ENCODE assay signal across 23 cellular contexts in the genomic region with DNA sequence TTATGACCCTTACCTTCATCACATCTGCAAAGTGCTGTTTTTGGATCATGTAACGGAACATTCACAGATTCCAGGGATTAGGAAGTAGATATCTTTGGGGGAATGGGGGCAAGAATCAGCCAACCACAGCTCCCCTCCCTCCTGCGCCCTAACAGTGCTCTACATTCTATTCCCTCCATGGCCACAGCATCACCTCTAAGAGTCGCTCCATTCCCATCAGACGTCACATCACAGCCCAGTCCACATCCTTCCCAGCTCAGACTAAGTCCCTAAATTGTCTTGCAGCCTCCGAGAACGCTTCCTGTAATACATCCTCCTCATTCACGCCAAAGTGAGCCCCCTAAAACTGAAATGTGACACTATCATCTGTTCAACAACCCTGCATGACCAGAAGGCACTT. TPM values are rescaled to one million over a fixed set of nuclear protein-coding genes. Genes with fewer than 3 reads are reported as not detected.
"Had no signal": no experiment of that assay in that cellular context is flagged by ENCODE, and none has a peak within 500 bp of the region (broad histone marks: within the 10 kb centered on the region; RNA-seq: fewer than 3 reads in every experiment).

No MANE protein-coding gene starts in this region.

- H3K27ac ChIP-seq: body of pancreas, coronary artery, prostate gland, right lobe of liver, spleen, transverse colon had no signal

- H3K36me3 Mint-ChIP-seq: natural killer cell treated with Interleukin-12 subunit alpha and Interleukin-12 subunit beta and Interleukin-15 and Interleukin-18, amount 100 ng/mL, for 72 hours; stimulated activated naive B cell treated with anti-CD40 and anti-IgM and Interleukin-4, amounts not matched to agents 10 μg/mL and 1 μg/mL and 100 μg/mL, for 72 hours had no signal

- H3K9me3 Mint-ChIP-seq: activated B cell treated with CpG ODN at 0.5 μM for 24 hours; activated CD4-positive, alpha-beta T cell treated with anti-CD3 and anti-CD28 coated beads, Interleukin-2, amount 10 ng/mL, durations not matched to agents 7 days and 5 days; activated T-helper 2 cell treated with anti-CD3 and anti-CD28 coated beads, Interferon-gamma antibody, Interleukin-2, Interleukin-4, amounts not matched to agents 10 μg/mL and 5 μg/mL and 100 μg/mL, durations not matched to agents 14 hours and 24 hours and 36 hours; natural killer cell treated with Interleukin-12 subunit alpha and Interleukin-12 subunit beta and Interleukin-15 and Interleukin-18, amount 100 ng/mL, for 72 hours; stimulated activated naive B cell treated with anti-CD40 and anti-IgM and Interleukin-4, amounts not matched to agents 10 μg/mL and 1 μg/mL and 100 μg/mL, for 72 hours had no signal

- ATAC-seq: body of pancreas; left lobe of liver; natural killer cell treated with Interleukin-12 subunit alpha and Interleukin-12 subunit beta and Interleukin-15 and Interleukin-18, amount 100 ng/mL, for 72 hours; right lobe of liver; stimulated activated naive B cell treated with anti-CD40 and anti-IgM and Interleukin-4, amounts not matched to agents 10 μg/mL and 1 μg/mL and 100 μg/mL, for 72 hours had no signal

- H3K4me3 Mint-ChIP-seq: activated B cell treated with CpG ODN at 0.5 μM for 24 hours; activated CD4-positive, alpha-beta T cell treated with anti-CD3 and anti-CD28 coated beads, Interleukin-2, amount 10 ng/mL, durations not matched to agents 7 days and 5 days; natural killer cell treated with Interleukin-12 subunit alpha and Interleukin-12 subunit beta and Interleukin-15 and Interleukin-18, amount 100 ng/mL, for 72 hours; stimulated activated naive B cell treated with anti-CD40 and anti-IgM and Interleukin-4, amounts not matched to agents 10 μg/mL and 1 μg/mL and 100 μg/mL, for 72 hours had no signal

- H3K4me3 ChIP-seq: body of pancreas, coronary artery, prostate gland, right lobe of liver, spleen, transverse colon had no signal

- H3K36me3 ChIP-seq: prostate gland, right lobe of liver, spleen, transverse colon had no signal

- H3K4me1 ChIP-seq: body of pancreas, prostate gland, right lobe of liver, spleen, transverse colon had no signal

- H3K4me1 Mint-ChIP-seq: activated B cell treated with CpG ODN at 0.5 μM for 24 hours; activated CD4-positive, alpha-beta T cell treated with anti-CD3 and anti-CD28 coated beads, Interleukin-2, amount 10 ng/mL, durations not matched to agents 7 days and 5 days had no signal

- DNase-seq: activated B cell treated with CpG ODN at 0.5 μM for 24 hours; activated CD4-positive, alpha-beta T cell treated with anti-CD3 and anti-CD28 coated beads, Interleukin-2, amount 10 ng/mL, durations not matched to agents 7 days and 5 days; activated naive CD4-positive, alpha-beta T cell treated with anti-CD3 and anti-CD28 coated beads, Interleukin-2, amount 50 U/mL, for 16 hours; activated T-cell treated with anti-CD3 and anti-CD28 coated beads for 4 hours; body of pancreas; central memory CD4-positive, alpha-beta T cell; effector CD4-positive, alpha-beta T cell; foreskin melanocyte; head of caudate nucleus; islet precursor cell; occipital lobe; right lobe of liver; spleen; stimulated activated CD4-positive, alpha-beta T cell treated with anti-CD3 and anti-CD28 coated beads, Interleukin-1b, Interleukin-23, amount 100 ng/mL, for 48 hours; stimulated activated naive B cell treated with anti-CD40 and anti-IgM and Interleukin-4, amounts not matched to agents 10 μg/mL and 1 μg/mL and 100 μg/mL, for 72 hours; transverse colon had no signal

- H3K9me3 ChIP-seq: body of pancreas, prostate gland, right lobe of liver, spleen, transverse colon had no signal

- H3K27me3 ChIP-seq: body of pancreas, right lobe of liver had no signal

RNA-seq across cellular contexts. Expression of a gene that starts 5.9 kb away (rescaled TPM):
- total RNA-seq: activated B cell treated with CpG ODN at 0.5 μM for 24 hours; activated CD4-positive, alpha-beta T cell treated with anti-CD3 and anti-CD28 coated beads, Interleukin-2, amount 10 ng/mL, durations not matched to agents 7 days and 5 days; activated CD8-positive, alpha-beta memory T cell treated with anti-CD3 and anti-CD28 coated beads for 36 hours; activated T-helper 2 cell treated with anti-CD3 and anti-CD28 coated beads, Interferon-gamma antibody, Interleukin-2, Interleukin-4, amounts not matched to agents 10 μg/mL and 5 μg/mL and 100 μg/mL, durations not matched to agents 14 hours and 24 hours and 36 hours; body of pancreas; left lobe of liver; natural killer cell treated with Interleukin-12 subunit alpha and Interleukin-12 subunit beta and Interleukin-15 and Interleukin-18, amount 100 ng/mL, for 72 hours; occipital lobe; prostate gland; right lobe of liver; spleen; subcutaneous adipose tissue; transverse colon had no signal

RNA-seq across cellular contexts. Expression of a gene that starts 12.5 kb away (rescaled TPM):
- total RNA-seq: activated B cell treated with CpG ODN at 0.5 μM for 24 hours; activated CD4-positive, alpha-beta T cell treated with anti-CD3 and anti-CD28 coated beads, Interleukin-2, amount 10 ng/mL, durations not matched to agents 7 days and 5 days; activated CD8-positive, alpha-beta memory T cell treated with anti-CD3 and anti-CD28 coated beads for 36 hours; activated T-helper 2 cell treated with anti-CD3 and anti-CD28 coated beads, Interferon-gamma antibody, Interleukin-2, Interleukin-4, amounts not matched to agents 10 μg/mL and 5 μg/mL and 100 μg/mL, durations not matched to agents 14 hours and 24 hours and 36 hours; left lobe of liver; natural killer cell treated with Interleukin-12 subunit alpha and Interleukin-12 subunit beta and Interleukin-15 and Interleukin-18, amount 100 ng/mL, for 72 hours; occipital lobe; right lobe of liver; spleen; subcutaneous adipose tissue had no signal

RNA-seq across cellular contexts. Expression of a gene that starts 46.1 kb away (rescaled TPM):
- total RNA-seq: activated B cell treated with CpG ODN at 0.5 μM for 24 hours; activated CD4-positive, alpha-beta T cell treated with anti-CD3 and anti-CD28 coated beads, Interleukin-2, amount 10 ng/mL, durations not matched to agents 7 days and 5 days; activated CD8-positive, alpha-beta memory T cell treated with anti-CD3 and anti-CD28 coated beads for 36 hours; activated T-helper 2 cell treated with anti-CD3 and anti-CD28 coated beads, Interferon-gamma antibody, Interleukin-2, Interleukin-4, amounts not matched to agents 10 μg/mL and 5 μg/mL and 100 μg/mL, durations not matched to agents 14 hours and 24 hours and 36 hours; body of pancreas; left lobe of liver; natural killer cell treated with Interleukin-12 subunit alpha and Interleukin-12 subunit beta and Interleukin-15 and Interleukin-18, amount 100 ng/mL, for 72 hours; occipital lobe; right lobe of liver; spleen; subcutaneous adipose tissue; transverse colon had no signal
